In the genomic region with DNA sequence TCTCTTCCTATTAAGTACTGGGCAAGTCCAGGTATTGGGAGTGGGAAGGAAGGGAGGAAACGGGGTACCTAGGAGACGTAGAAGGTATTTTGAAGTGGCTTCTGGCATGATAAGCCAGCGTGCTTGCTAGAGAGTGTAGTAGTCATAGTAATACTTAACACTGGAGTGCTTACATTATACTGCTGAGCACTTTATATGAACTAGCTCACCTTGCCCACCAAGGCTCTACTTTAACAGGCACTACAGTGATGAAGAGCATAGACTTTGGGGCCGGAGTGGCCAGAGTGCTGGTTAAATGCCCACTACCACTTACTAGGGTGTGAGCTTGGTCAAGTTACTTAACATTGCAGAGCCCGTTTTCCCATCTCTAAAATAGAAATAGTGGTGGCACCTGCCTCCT, we compare ENCODE assay signal across 23 cellular contexts.
DNase-seq lines count a peak whose midpoint lies in the region; ATAC-seq and TF ChIP-seq lines count a peak whose summit lies in the region.
"Had no signal": no experiment of that assay in that cellular context is flagged by ENCODE, and none has a peak within 500 bp of the region (broad histone marks: within the 10 kb centered on the region; RNA-seq: fewer than 3 reads in every experiment).

No MANE protein-coding gene starts in this region.

- peaks cover 32% of the 10 kb centered on the region for H3K36me3 Mint-ChIP-seq in activated T-helper 1 cell treated with anti-CD3 and anti-CD28 coated beads, Interleukin-12 subunit alpha, Interleukin-12 subunit beta, Interleukin-2, Interleukin-4 antibody, amounts not matched to agents 30 ng/mL and 10 ng/mL and 1 ng/mL, durations not matched to agents 14 hours and 24 hours and 36 hours (ENCODE audit: low read depth)
- H3K36me3 Mint-ChIP-seq in type B pancreatic cell: peaks cover 34% of the 10 kb centered on the region

- H3K27me3 Mint-ChIP-seq in activated T-helper 1 cell treated with anti-CD3 and anti-CD28 coated beads, Interleukin-12 subunit alpha, Interleukin-12 subunit beta, Interleukin-2, Interleukin-4 antibody, amounts not matched to agents 30 ng/mL and 10 ng/mL and 1 ng/mL, durations not matched to agents 14 hours and 24 hours and 36 hours (ENCODE audit: insufficient read depth): no peaks in the 10 kb centered on the region
- no peaks in the 10 kb centered on the region for H3K27me3 Mint-ChIP-seq in type B pancreatic cell
- H3K27me3 Mint-ChIP-seq: CD8-positive, alpha-beta memory T cell; IgD-negative memory B cell had no signal

- peaks cover 11% of the 10 kb centered on the region for H3K4me1 Mint-ChIP-seq in activated T-helper 1 cell treated with anti-CD3 and anti-CD28 coated beads, Interleukin-12 subunit alpha, Interleukin-12 subunit beta, Interleukin-2, Interleukin-4 antibody, amounts not matched to agents 30 ng/mL and 10 ng/mL and 1 ng/mL, durations not matched to agents 14 hours and 24 hours and 36 hours (ENCODE audit: low read depth)
- H3K4me1 Mint-ChIP-seq in type B pancreatic cell (ENCODE audit: unreplicated experiment): peaks cover 4% of the 10 kb centered on the region
- H3K4me1 Mint-ChIP-seq: CD14-positive monocyte; CD8-positive, alpha-beta memory T cell had no signal

- no peaks in the 10 kb centered on the region for H3K9me3 Mint-ChIP-seq in activated T-helper 1 cell treated with anti-CD3 and anti-CD28 coated beads, Interleukin-12 subunit alpha, Interleukin-12 subunit beta, Interleukin-2, Interleukin-4 antibody, amounts not matched to agents 30 ng/mL and 10 ng/mL and 1 ng/mL, durations not matched to agents 14 hours and 24 hours and 36 hours
- no peaks in the 10 kb centered on the region for H3K9me3 Mint-ChIP-seq in type B pancreatic cell
- H3K9me3 Mint-ChIP-seq: CD8-positive, alpha-beta memory T cell; IgD-negative memory B cell had no signal

- ATAC-seq in GM21825 (IDR thresholded peaks at IDR 0.05; ENCODE audit: unreplicated experiment): no peak
- ATAC-seq: HCT116 had no signal

- no peak overlapping the region for H3K4me3 Mint-ChIP-seq in activated T-helper 1 cell treated with anti-CD3 and anti-CD28 coated beads, Interleukin-12 subunit alpha, Interleukin-12 subunit beta, Interleukin-2, Interleukin-4 antibody, amounts not matched to agents 30 ng/mL and 10 ng/mL and 1 ng/mL, durations not matched to agents 14 hours and 24 hours and 36 hours
- no peak overlapping the region for H3K4me3 Mint-ChIP-seq in type B pancreatic cell
- H3K4me3 Mint-ChIP-seq: CD14-positive monocyte; CD8-positive, alpha-beta memory T cell; IgD-negative memory B cell had no signal

- H3K27ac Mint-ChIP-seq in activated T-helper 1 cell treated with anti-CD3 and anti-CD28 coated beads, Interleukin-12 subunit alpha, Interleukin-12 subunit beta, Interleukin-2, Interleukin-4 antibody, amounts not matched to agents 30 ng/mL and 10 ng/mL and 1 ng/mL, durations not matched to agents 14 hours and 24 hours and 36 hours: peak overlapping the region; percentile 38
- H3K27ac Mint-ChIP-seq in type B pancreatic cell: peak overlapping the region; percentile 1
- H3K27ac Mint-ChIP-seq: CD14-positive monocyte, IgD-negative memory B cell had no signal

- intact Hi-C loops in activated T-helper 1 cell treated with anti-CD3 and anti-CD28 coated beads, Interleukin-12 subunit alpha, Interleukin-12 subunit beta, Interleukin-2, Interleukin-4 antibody, amounts not matched to agents 30 ng/mL and 10 ng/mL and 1 ng/mL, durations not matched to agents 14 hours and 24 hours and 36 hours (cut with micrococcal nuclease): no loop called here

- TF ChIP-seq CTCF in type B pancreatic cell (conservative IDR thresholded peaks at IDR 0.05): no peak

- DNase-seq in NCI-H1417 (lab: John Stamatoyannopoulos, UW) (peak in 2 of 3 experiments; percentile 32 to 44), NCI-H1417 treated with DMSO at 0.1 percent for 48 hours (lab: John Stamatoyannopoulos, UW) (no peak), NCI-H2029 (lab: John Stamatoyannopoulos, UW) (peak; percentile 11), type B pancreatic cell (ENCODE audit: extremely low spot score, unreplicated experiment) (no peak), NCI-H82 (lab: John Stamatoyannopoulos, UW) (no peak)
- no peak for DNase-seq in activated T-helper 1 cell treated with anti-CD3 and anti-CD28 coated beads, Interleukin-12 subunit alpha, Interleukin-12 subunit beta, Interleukin-2, Interleukin-4 antibody, amounts not matched to agents 30 ng/mL and 10 ng/mL and 1 ng/mL, durations not matched to agents 14 hours and 24 hours and 36 hours (ENCODE audit: low spot score)
- DNase-seq in activated CD4-positive, alpha-beta T cell treated with anti-CD3 and anti-CD28 coated beads for 4 hours: no peak
- DNase-seq: 8988T; ACHN; BE2C; CD8-positive, alpha-beta memory T cell; DMS 273 treated with DMSO at 0.1 percent for 48 hours; GOT3; NCI-H1092; NCI-H1436 treated with DMSO at 0.1 percent for 48 hours; NCI-H2081; NCI-H526; Peyer's patch; SHP77 treated with DMSO at 0.1 percent for 48 hours had no signal

Comparison
In these comparisons a context has a peak if more than half of its experiments do, and no peak if none do; other contexts are left out.
1. DNase-seq: peak in NCI-H1417 (2 of 3) and NCI-H2029 (single experiment); none in NCI-H1417 treated with DMSO at 0.1 percent for 48 hours (single experiment), activated T-helper 1 cell treated with anti-CD3 and anti-CD28 coated beads, Interleukin-12 subunit alpha, Interleukin-12 subunit beta, Interleukin-2, Interleukin-4 antibody, amounts not matched to agents 30 ng/mL and 10 ng/mL and 1 ng/mL, durations not matched to agents 14 hours and 24 hours and 36 hours (single experiment), type B pancreatic cell (single experiment), NCI-H82 (single experiment) and activated CD4-positive, alpha-beta T cell treated with anti-CD3 and anti-CD28 coated beads for 4 hours (0 of 2).